1 cellular context compared by ENCODE assay signal in the genomic region with DNA sequence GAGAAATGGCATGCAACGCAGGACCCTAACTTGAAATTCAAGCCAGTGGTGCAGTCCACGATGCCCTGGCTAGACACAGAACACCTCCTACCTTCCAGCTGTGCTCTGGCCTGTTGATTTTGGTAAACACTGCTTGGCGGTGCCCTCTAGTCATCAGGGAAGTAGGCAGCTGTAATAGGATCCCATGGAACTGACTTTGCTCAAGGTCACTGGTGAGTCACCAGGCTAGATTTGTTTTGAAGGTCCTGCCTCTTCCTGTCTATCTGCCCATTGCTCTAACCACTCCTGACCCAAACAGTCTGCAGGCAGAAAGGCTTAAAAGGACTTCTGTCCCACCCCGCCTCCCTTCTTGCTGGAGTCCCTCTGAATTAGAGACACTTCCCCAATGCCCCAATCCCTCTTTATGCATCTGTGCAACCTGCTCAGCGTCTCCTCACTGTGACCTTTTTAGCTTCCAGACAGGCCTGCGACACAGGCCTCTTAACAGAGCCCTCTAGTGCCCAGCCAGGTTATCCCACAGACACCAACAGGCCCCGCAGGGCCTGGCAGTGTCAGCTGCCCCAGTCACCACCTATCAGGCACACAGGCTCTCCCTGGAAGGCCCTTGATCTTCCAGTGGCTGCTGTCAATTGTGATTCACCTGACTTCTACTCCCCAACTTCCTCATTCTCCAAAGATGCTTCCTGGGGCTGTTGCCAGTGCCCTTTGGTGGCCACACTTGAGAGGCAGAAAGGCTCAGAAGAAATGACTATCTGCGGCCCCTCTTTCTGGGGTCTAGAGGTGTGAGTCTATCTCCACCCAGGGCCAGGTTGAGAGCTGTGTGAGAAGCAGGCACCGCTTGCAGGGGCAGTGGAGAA.
TF ChIP-seq lines count a peak whose summit lies in the region.

No MANE protein-coding gene starts in this region.

TF ChIP-seq in HepG2, 621 proteins besides CTCF, POLR2A, EP300 and RAD21 (continued from another document and continues in another):
- TF ChIP-seq, protein P1, sequence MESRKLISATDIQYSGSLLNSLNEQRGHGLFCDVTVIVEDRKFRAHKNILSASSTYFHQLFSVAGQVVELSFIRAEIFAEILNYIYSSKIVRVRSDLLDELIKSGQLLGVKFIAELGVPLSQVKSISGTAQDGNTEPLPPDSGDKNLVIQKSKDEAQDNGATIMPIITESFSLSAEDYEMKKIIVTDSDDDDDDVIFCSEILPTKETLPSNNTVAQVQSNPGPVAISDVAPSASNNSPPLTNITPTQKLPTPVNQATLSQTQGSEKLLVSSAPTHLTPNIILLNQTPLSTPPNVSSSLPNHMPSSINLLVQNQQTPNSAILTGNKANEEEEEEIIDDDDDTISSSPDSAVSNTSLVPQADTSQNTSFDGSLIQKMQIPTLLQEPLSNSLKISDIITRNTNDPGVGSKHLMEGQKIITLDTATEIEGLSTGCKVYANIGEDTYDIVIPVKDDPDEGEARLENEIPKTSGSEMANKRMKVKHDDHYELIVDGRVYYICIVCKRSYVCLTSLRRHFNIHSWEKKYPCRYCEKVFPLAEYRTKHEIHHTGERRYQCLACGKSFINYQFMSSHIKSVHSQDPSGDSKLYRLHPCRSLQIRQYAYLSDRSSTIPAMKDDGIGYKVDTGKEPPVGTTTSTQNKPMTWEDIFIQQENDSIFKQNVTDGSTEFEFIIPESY (CRISPR knock-in tag; IDR thresholded peaks at IDR 0.05): peak; percentile 27
- TF ChIP-seq, protein P2, sequence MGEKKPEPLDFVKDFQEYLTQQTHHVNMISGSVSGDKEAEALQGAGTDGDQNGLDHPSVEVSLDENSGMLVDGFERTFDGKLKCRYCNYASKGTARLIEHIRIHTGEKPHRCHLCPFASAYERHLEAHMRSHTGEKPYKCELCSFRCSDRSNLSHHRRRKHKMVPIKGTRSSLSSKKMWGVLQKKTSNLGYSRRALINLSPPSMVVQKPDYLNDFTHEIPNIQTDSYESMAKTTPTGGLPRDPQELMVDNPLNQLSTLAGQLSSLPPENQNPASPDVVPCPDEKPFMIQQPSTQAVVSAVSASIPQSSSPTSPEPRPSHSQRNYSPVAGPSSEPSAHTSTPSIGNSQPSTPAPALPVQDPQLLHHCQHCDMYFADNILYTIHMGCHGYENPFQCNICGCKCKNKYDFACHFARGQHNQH (CRISPR knock-in tag; IDR thresholded peaks at IDR 0.05): peak; percentile 97
- TF ChIP-seq ZNF274 (CRISPR knock-in tag; IDR thresholded peaks at IDR 0.05): 0 out of 2 replicates have a peak, but pooled peaks have one; percentile 17
- no peak for TF ChIP-seq ARNT2 (CRISPR knock-in tag; IDR thresholded peaks at IDR 0.05; ENCODE audit: low read depth)
- TF ChIP-seq ZNF556 (CRISPR knock-in tag; IDR thresholded peaks at IDR 0.05; ENCODE audit: borderline replicate concordance): peak; percentile 49; the same call in 1 of the 2 replicates
- TF ChIP-seq ZNF816 (CRISPR knock-in tag; IDR thresholded peaks at IDR 0.05; ENCODE audit: borderline replicate concordance): 0 out of 2 replicates have a peak, but pooled peaks have one; percentile 45
- TF ChIP-seq, protein P3, sequence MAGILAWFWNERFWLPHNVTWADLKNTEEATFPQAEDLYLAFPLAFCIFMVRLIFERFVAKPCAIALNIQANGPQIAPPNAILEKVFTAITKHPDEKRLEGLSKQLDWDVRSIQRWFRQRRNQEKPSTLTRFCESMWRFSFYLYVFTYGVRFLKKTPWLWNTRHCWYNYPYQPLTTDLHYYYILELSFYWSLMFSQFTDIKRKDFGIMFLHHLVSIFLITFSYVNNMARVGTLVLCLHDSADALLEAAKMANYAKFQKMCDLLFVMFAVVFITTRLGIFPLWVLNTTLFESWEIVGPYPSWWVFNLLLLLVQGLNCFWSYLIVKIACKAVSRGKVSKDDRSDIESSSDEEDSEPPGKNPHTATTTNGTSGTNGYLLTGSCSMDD (CRISPR knock-in tag; IDR thresholded peaks at IDR 0.05): no peak
- TF ChIP-seq MAFK (conservative IDR thresholded peaks at IDR 0.05 in 1 of 2, IDR thresholded peaks at IDR 0.05 in 1 of 2; ENCODE audit: low read length in 2 of 2): no peak
- no peak for TF ChIP-seq ZKSCAN1 (IDR thresholded peaks at IDR 0.05; ENCODE audit: low read length)
- peak; percentile 82 for TF ChIP-seq NFIC (IDR thresholded peaks at IDR 0.05; ENCODE audit: low read length)
- TF ChIP-seq, protein P4, sequence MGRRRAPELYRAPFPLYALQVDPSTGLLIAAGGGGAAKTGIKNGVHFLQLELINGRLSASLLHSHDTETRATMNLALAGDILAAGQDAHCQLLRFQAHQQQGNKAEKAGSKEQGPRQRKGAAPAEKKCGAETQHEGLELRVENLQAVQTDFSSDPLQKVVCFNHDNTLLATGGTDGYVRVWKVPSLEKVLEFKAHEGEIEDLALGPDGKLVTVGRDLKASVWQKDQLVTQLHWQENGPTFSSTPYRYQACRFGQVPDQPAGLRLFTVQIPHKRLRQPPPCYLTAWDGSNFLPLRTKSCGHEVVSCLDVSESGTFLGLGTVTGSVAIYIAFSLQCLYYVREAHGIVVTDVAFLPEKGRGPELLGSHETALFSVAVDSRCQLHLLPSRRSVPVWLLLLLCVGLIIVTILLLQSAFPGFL (CRISPR knock-in tag; IDR thresholded peaks at IDR 0.05): no peak
- TF ChIP-seq MIER3 (CRISPR knock-in tag; IDR thresholded peaks at IDR 0.05; ENCODE audit: borderline replicate concordance): peak; percentile 97
- TF ChIP-seq, protein P5, sequence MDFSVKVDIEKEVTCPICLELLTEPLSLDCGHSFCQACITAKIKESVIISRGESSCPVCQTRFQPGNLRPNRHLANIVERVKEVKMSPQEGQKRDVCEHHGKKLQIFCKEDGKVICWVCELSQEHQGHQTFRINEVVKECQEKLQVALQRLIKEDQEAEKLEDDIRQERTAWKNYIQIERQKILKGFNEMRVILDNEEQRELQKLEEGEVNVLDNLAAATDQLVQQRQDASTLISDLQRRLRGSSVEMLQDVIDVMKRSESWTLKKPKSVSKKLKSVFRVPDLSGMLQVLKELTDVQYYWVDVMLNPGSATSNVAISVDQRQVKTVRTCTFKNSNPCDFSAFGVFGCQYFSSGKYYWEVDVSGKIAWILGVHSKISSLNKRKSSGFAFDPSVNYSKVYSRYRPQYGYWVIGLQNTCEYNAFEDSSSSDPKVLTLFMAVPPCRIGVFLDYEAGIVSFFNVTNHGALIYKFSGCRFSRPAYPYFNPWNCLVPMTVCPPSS (IDR thresholded peaks at IDR 0.05): no peak
- TF ChIP-seq, protein P6, sequence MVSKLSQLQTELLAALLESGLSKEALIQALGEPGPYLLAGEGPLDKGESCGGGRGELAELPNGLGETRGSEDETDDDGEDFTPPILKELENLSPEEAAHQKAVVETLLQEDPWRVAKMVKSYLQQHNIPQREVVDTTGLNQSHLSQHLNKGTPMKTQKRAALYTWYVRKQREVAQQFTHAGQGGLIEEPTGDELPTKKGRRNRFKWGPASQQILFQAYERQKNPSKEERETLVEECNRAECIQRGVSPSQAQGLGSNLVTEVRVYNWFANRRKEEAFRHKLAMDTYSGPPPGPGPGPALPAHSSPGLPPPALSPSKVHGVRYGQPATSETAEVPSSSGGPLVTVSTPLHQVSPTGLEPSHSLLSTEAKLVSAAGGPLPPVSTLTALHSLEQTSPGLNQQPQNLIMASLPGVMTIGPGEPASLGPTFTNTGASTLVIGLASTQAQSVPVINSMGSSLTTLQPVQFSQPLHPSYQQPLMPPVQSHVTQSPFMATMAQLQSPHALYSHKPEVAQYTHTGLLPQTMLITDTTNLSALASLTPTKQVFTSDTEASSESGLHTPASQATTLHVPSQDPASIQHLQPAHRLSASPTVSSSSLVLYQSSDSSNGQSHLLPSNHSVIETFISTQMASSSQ (IDR thresholded peaks at IDR 0.05; ENCODE audit: low read depth): peak; percentile 45; the same call in 1 of the 2 replicates
- TF ChIP-seq, protein P6 (CRISPR knock-in tag; IDR thresholded peaks at IDR 0.05; ENCODE audit: borderline replicate concordance): peak; percentile 72; the same call in 1 of the 2 replicates
- TF ChIP-seq, protein P7, sequence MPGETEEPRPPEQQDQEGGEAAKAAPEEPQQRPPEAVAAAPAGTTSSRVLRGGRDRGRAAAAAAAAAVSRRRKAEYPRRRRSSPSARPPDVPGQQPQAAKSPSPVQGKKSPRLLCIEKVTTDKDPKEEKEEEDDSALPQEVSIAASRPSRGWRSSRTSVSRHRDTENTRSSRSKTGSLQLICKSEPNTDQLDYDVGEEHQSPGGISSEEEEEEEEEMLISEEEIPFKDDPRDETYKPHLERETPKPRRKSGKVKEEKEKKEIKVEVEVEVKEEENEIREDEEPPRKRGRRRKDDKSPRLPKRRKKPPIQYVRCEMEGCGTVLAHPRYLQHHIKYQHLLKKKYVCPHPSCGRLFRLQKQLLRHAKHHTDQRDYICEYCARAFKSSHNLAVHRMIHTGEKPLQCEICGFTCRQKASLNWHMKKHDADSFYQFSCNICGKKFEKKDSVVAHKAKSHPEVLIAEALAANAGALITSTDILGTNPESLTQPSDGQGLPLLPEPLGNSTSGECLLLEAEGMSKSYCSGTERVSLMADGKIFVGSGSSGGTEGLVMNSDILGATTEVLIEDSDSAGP (CRISPR knock-in tag; IDR thresholded peaks at IDR 0.05; ENCODE audit: borderline replicate concordance): peak; percentile 59
- TF ChIP-seq SMARCC2 (IDR thresholded peaks at IDR 0.05): no peak
- TF ChIP-seq ZNF790 (CRISPR knock-in tag; IDR thresholded peaks at IDR 0.05; ENCODE audit: borderline replicate concordance): no peak
- TF ChIP-seq SRY (CRISPR knock-in tag; IDR thresholded peaks at IDR 0.05): peak; percentile 92
- TF ChIP-seq ZNF674 (CRISPR knock-in tag; IDR thresholded peaks at IDR 0.05; ENCODE audit: low read depth): no peak
- TF ChIP-seq ZNF557 (CRISPR knock-in tag; IDR thresholded peaks at IDR 0.05): no peak
- no peak for TF ChIP-seq U2AF1 (optimal IDR thresholded peaks at IDR 0.05; ENCODE audit: low read depth, low read length)
- TF ChIP-seq, protein P8, sequence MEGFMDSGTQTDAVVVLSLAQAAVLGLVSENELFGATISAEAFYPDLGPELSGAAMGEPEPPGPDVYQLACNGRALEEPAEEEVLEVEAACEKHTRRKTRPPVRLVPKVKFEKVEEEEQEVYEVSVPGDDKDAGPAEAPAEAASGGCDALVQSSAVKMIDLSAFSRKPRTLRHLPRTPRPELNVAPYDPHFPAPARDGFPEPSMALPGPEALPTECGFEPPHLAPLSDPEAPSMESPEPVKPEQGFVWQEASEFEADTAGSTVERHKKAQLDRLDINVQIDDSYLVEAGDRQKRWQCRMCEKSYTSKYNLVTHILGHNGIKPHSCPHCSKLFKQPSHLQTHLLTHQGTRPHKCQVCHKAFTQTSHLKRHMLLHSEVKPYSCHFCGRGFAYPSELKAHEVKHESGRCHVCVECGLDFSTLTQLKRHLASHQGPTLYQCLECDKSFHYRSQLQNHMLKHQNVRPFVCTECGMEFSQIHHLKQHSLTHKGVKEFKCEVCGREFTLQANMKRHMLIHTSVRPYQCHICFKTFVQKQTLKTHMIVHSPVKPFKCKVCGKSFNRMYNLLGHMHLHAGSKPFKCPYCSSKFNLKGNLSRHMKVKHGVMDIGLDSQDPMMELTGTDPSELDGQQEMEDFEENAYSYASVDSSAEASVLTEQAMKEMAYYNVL (CRISPR knock-in tag; IDR thresholded peaks at IDR 0.05; ENCODE audit: borderline replicate concordance): peak; percentile 17; the same call in 1 of the 2 replicates
- TF ChIP-seq, protein P9, sequence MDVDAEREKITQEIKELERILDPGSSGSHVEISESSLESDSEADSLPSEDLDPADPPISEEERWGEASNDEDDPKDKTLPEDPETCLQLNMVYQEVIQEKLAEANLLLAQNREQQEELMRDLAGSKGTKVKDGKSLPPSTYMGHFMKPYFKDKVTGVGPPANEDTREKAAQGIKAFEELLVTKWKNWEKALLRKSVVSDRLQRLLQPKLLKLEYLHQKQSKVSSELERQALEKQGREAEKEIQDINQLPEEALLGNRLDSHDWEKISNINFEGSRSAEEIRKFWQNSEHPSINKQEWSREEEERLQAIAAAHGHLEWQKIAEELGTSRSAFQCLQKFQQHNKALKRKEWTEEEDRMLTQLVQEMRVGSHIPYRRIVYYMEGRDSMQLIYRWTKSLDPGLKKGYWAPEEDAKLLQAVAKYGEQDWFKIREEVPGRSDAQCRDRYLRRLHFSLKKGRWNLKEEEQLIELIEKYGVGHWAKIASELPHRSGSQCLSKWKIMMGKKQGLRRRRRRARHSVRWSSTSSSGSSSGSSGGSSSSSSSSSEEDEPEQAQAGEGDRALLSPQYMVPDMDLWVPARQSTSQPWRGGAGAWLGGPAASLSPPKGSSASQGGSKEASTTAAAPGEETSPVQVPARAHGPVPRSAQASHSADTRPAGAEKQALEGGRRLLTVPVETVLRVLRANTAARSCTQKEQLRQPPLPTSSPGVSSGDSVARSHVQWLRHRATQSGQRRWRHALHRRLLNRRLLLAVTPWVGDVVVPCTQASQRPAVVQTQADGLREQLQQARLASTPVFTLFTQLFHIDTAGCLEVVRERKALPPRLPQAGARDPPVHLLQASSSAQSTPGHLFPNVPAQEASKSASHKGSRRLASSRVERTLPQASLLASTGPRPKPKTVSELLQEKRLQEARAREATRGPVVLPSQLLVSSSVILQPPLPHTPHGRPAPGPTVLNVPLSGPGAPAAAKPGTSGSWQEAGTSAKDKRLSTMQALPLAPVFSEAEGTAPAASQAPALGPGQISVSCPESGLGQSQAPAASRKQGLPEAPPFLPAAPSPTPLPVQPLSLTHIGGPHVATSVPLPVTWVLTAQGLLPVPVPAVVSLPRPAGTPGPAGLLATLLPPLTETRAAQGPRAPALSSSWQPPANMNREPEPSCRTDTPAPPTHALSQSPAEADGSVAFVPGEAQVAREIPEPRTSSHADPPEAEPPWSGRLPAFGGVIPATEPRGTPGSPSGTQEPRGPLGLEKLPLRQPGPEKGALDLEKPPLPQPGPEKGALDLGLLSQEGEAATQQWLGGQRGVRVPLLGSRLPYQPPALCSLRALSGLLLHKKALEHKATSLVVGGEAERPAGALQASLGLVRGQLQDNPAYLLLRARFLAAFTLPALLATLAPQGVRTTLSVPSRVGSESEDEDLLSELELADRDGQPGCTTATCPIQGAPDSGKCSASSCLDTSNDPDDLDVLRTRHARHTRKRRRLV (CRISPR knock-in tag; IDR thresholded peaks at IDR 0.05): no peak
- TF ChIP-seq, protein P10, sequence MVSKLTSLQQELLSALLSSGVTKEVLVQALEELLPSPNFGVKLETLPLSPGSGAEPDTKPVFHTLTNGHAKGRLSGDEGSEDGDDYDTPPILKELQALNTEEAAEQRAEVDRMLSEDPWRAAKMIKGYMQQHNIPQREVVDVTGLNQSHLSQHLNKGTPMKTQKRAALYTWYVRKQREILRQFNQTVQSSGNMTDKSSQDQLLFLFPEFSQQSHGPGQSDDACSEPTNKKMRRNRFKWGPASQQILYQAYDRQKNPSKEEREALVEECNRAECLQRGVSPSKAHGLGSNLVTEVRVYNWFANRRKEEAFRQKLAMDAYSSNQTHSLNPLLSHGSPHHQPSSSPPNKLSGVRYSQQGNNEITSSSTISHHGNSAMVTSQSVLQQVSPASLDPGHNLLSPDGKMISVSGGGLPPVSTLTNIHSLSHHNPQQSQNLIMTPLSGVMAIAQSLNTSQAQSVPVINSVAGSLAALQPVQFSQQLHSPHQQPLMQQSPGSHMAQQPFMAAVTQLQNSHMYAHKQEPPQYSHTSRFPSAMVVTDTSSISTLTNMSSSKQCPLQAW (CRISPR knock-in tag; IDR thresholded peaks at IDR 0.05): peak; percentile 93; the same call in 1 of the 2 replicates
- TF ChIP-seq FOXM1 (CRISPR knock-in tag; IDR thresholded peaks at IDR 0.05): no peak
